1 cellular context compared by ENCODE assay signal in the genomic region with DNA sequence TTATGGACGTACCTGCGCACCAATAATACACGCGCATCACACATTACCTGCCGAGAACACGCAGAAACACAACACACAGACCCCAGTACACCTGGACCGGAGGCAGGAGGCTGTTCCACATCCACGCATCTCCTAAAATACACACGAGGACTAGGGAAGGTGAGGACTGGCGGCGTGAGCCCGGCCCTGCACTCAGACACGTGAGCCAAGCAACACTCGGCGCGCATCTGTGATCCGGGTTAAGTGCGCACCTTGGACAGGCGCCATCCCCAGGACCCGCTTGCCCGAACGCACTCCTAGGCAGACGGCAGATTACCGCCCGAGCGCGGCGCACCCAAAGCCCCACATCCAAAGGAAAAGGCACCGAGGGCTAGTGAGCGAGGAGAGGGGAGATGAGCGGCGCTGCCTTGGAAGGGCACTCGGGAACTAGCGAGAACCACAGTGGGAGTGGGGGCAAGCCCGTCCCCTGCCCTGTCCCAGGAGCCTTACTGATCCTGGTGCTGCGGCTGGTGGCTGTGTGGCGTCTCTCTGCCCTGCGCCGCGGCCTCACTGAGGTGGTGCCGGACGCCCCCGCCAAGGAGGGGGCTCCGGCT.
TF ChIP-seq lines count a peak whose summit lies in the region.

No MANE protein-coding gene starts in this region.

TF ChIP-seq in HepG2, 621 proteins besides CTCF, POLR2A, EP300 and RAD21 (continued from another document and continues in another):
- TF ChIP-seq, protein P1, sequence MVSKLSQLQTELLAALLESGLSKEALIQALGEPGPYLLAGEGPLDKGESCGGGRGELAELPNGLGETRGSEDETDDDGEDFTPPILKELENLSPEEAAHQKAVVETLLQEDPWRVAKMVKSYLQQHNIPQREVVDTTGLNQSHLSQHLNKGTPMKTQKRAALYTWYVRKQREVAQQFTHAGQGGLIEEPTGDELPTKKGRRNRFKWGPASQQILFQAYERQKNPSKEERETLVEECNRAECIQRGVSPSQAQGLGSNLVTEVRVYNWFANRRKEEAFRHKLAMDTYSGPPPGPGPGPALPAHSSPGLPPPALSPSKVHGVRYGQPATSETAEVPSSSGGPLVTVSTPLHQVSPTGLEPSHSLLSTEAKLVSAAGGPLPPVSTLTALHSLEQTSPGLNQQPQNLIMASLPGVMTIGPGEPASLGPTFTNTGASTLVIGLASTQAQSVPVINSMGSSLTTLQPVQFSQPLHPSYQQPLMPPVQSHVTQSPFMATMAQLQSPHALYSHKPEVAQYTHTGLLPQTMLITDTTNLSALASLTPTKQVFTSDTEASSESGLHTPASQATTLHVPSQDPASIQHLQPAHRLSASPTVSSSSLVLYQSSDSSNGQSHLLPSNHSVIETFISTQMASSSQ (IDR thresholded peaks at IDR 0.05; ENCODE audit: low read depth), result no peak
- TF ChIP-seq, protein P1 (CRISPR knock-in tag; IDR thresholded peaks at IDR 0.05; ENCODE audit: borderline replicate concordance), result no peak
- TF ChIP-seq HMG20B (CRISPR knock-in tag; conservative IDR thresholded peaks at IDR 0.05) (no peak), SMC3 (IDR thresholded peaks at IDR 0.05; ENCODE audit: low read length) (no peak), CC2D1A (CRISPR knock-in tag; IDR thresholded peaks at IDR 0.05) (no peak), THYN1 (CRISPR knock-in tag; IDR thresholded peaks at IDR 0.05; ENCODE audit: borderline replicate concordance, low read depth) (no peak), CEBPG (CRISPR knock-in tag; IDR thresholded peaks at IDR 0.05) (no peak), ZNF232 (CRISPR knock-in tag; IDR thresholded peaks at IDR 0.05; ENCODE audit: borderline replicate concordance) (no peak), PCBP2 (optimal IDR thresholded peaks at IDR 0.05; ENCODE audit: low read depth, low read length, poor library complexity, severe bottlenecking) (no peak), FIP1L1 (IDR thresholded peaks at IDR 0.05; ENCODE audit: borderline replicate concordance, insufficient read depth, low read depth, low read length) (no peak), RORA (CRISPR knock-in tag; IDR thresholded peaks at IDR 0.05) (no peak), POLR2G (IDR thresholded peaks at IDR 0.05; ENCODE audit: low read depth, low read length) (no peak; the same call in 1 of the 2 replicates), SCMH1 (CRISPR knock-in tag; IDR thresholded peaks at IDR 0.05; ENCODE audit: borderline replicate concordance) (no peak), KLF9 (CRISPR knock-in tag; IDR thresholded peaks at IDR 0.05; ENCODE audit: low read depth) (no peak), ZC3H4 (CRISPR knock-in tag; IDR thresholded peaks at IDR 0.05; ENCODE audit: borderline replicate concordance) (no peak), SPEN (CRISPR knock-in tag; IDR thresholded peaks at IDR 0.05; ENCODE audit: low read depth) (peak; percentile 31; the same call in 1 of the 2 replicates), JUNB (CRISPR knock-in tag; IDR thresholded peaks at IDR 0.05; ENCODE audit: borderline replicate concordance) (no peak), RCOR2 (CRISPR knock-in tag; IDR thresholded peaks at IDR 0.05) (no peak), ZNF317 (CRISPR knock-in tag; IDR thresholded peaks at IDR 0.05) (no peak), HNRNPL (IDR thresholded peaks at IDR 0.05; ENCODE audit: low read depth, low read length) (0 out of 2 replicates have a peak, but pooled peaks have one; percentile 37), SYNCRIP (IDR thresholded peaks at IDR 0.05; ENCODE audit: insufficient read depth, low read depth, low read length) (no peak), ZNF33B (CRISPR knock-in tag; IDR thresholded peaks at IDR 0.05) (0 out of 2 replicates have a peak, but pooled peaks have one; percentile 79), ZNF543 (CRISPR knock-in tag; IDR thresholded peaks at IDR 0.05) (no peak), THAP11 (CRISPR knock-in tag; IDR thresholded peaks at IDR 0.05) (no peak), JUN (CRISPR knock-in tag; IDR thresholded peaks at IDR 0.05) (no peak), ZNF569 (CRISPR knock-in tag; IDR thresholded peaks at IDR 0.05; ENCODE audit: borderline replicate concordance) (no peak), SNAPC2 (CRISPR knock-in tag; IDR thresholded peaks at IDR 0.05) (no peak), ZNF441 (CRISPR knock-in tag; IDR thresholded peaks at IDR 0.05; ENCODE audit: borderline replicate concordance) (no peak), SOX5 (CRISPR knock-in tag; IDR thresholded peaks at IDR 0.05; ENCODE audit: borderline replicate concordance) (no peak), ZMYM4 (CRISPR knock-in tag; IDR thresholded peaks at IDR 0.05) (0 out of 2 replicates have a peak, but pooled peaks have one; percentile 60)
- TF ChIP-seq, protein P2, sequence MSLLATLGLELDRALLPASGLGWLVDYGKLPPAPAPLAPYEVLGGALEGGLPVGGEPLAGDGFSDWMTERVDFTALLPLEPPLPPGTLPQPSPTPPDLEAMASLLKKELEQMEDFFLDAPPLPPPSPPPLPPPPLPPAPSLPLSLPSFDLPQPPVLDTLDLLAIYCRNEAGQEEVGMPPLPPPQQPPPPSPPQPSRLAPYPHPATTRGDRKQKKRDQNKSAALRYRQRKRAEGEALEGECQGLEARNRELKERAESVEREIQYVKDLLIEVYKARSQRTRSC (CRISPR knock-in tag; IDR thresholded peaks at IDR 0.05; ENCODE audit: low read depth), result no peak
- TF ChIP-seq, protein P3, sequence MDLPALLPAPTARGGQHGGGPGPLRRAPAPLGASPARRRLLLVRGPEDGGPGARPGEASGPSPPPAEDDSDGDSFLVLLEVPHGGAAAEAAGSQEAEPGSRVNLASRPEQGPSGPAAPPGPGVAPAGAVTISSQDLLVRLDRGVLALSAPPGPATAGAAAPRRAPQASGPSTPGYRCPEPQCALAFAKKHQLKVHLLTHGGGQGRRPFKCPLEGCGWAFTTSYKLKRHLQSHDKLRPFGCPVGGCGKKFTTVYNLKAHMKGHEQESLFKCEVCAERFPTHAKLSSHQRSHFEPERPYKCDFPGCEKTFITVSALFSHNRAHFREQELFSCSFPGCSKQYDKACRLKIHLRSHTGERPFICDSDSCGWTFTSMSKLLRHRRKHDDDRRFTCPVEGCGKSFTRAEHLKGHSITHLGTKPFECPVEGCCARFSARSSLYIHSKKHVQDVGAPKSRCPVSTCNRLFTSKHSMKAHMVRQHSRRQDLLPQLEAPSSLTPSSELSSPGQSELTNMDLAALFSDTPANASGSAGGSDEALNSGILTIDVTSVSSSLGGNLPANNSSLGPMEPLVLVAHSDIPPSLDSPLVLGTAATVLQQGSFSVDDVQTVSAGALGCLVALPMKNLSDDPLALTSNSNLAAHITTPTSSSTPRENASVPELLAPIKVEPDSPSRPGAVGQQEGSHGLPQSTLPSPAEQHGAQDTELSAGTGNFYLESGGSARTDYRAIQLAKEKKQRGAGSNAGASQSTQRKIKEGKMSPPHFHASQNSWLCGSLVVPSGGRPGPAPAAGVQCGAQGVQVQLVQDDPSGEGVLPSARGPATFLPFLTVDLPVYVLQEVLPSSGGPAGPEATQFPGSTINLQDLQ (CRISPR knock-in tag; IDR thresholded peaks at IDR 0.05), result 0 out of 2 replicates have a peak, but pooled peaks have one; percentile 21
- TF ChIP-seq, protein P4, sequence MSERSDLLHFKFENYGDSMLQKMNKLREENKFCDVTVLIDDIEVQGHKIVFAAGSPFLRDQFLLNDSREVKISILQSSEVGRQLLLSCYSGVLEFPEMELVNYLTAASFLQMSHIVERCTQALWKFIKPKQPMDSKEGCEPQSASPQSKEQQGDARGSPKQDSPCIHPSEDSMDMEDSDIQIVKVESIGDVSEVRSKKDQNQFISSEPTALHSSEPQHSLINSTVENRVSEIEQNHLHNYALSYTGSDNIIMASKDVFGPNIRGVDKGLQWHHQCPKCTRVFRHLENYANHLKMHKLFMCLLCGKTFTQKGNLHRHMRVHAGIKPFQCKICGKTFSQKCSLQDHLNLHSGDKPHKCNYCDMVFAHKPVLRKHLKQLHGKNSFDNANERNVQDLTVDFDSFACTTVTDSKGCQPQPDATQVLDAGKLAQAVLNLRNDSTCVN (CRISPR knock-in tag; IDR thresholded peaks at IDR 0.05; ENCODE audit: borderline replicate concordance), result no peak
- TF ChIP-seq, protein P5, sequence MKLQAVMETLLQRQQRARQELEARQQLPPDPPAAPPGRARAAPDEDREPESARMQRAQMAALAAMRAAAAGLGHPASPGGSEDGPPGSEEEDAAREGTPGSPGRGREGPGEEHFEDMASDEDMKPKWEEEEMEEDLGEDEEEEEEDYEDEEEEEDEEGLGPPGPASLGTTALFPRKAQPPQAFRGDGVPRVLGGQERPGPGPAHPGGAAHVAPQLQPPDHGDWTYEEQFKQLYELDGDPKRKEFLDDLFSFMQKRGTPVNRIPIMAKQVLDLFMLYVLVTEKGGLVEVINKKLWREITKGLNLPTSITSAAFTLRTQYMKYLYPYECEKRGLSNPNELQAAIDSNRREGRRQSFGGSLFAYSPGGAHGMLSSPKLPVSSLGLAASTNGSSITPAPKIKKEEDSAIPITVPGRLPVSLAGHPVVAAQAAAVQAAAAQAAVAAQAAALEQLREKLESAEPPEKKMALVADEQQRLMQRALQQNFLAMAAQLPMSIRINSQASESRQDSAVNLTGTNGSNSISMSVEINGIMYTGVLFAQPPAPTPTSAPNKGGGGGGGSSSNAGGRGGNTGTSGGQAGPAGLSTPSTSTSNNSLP (IDR thresholded peaks at IDR 0.05; ENCODE audit: low read depth, low read length), result no peak
- TF ChIP-seq, protein P6, sequence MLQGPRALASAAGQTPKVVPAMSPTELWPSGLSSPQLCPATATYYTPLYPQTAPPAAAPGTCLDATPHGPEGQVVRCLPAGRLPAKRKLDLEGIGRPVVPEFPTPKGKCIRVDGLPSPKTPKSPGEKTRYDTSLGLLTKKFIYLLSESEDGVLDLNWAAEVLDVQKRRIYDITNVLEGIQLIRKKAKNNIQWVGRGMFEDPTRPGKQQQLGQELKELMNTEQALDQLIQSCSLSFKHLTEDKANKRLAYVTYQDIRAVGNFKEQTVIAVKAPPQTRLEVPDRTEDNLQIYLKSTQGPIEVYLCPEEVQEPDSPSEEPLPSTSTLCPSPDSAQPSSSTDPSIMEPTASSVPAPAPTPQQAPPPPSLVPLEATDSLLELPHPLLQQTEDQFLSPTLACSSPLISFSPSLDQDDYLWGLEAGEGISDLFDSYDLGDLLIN (CRISPR knock-in tag; IDR thresholded peaks at IDR 0.05; ENCODE audit: borderline replicate concordance), result no peak
- TF ChIP-seq, protein P7, sequence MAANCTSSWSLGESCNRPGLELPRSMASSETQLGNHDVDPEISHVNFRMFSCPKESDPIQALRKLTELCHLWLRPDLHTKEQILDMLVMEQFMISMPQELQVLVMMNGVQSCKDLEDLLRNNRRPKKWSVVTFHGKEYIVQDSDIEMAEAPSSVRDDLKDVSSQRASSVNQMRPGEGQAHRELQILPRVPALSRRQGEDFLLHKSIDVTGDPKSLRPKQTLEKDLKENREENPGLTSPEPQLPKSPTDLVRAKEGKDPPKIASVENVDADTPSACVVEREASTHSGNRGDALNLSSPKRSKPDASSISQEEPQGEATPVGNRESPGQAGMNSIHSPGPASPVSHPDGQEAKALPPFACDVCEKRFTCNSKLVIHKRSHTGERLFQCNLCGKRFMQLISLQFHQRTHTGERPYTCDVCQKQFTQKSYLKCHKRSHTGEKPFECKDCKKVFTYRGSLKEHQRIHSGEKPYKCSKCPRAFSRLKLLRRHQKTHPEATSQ (CRISPR knock-in tag; IDR thresholded peaks at IDR 0.05; ENCODE audit: borderline replicate concordance), result no peak
- TF ChIP-seq, protein P8, sequence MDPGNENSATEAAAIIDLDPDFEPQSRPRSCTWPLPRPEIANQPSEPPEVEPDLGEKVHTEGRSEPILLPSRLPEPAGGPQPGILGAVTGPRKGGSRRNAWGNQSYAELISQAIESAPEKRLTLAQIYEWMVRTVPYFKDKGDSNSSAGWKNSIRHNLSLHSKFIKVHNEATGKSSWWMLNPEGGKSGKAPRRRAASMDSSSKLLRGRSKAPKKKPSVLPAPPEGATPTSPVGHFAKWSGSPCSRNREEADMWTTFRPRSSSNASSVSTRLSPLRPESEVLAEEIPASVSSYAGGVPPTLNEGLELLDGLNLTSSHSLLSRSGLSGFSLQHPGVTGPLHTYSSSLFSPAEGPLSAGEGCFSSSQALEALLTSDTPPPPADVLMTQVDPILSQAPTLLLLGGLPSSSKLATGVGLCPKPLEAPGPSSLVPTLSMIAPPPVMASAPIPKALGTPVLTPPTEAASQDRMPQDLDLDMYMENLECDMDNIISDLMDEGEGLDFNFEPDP (CRISPR knock-in tag; conservative IDR thresholded peaks at IDR 0.05), result 0 out of 2 replicates have a peak, but pooled peaks have one; percentile 28
- TF ChIP-seq, protein P9, sequence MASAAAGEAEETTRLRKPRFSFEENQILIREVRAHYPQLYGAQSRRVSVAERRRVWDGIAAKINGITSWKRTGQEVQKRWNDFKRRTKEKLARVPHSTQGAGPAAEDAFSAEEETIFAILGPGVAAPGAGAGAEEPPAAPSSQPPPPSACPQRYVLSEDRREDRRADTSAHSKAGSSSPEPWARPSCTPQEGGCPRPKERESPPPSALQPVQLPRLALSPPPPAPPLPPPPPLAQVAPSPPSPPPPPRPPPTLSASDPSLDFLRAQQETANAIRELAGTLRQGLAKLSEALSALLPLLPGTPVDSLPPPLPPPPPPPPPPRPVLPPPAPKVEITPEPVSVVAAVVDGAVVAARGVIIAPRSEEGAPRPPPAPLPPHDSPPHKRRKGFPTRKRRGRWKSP (CRISPR knock-in tag; IDR thresholded peaks at IDR 0.05), result peak; percentile 81; the same call in 1 of the 2 replicates
- TF ChIP-seq, protein P10, sequence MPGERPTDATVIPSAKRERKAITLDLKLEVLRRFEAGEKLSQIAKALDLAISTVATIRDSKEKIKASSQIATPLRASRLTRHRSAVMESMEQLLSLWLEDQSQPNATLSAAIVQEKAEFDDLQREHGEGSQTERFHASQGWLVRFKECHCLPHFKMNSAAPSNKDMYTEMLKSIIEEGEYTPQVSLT (CRISPR knock-in tag; IDR thresholded peaks at IDR 0.05; ENCODE audit: borderline replicate concordance, low read depth), result no peak
- TF ChIP-seq, protein P11, sequence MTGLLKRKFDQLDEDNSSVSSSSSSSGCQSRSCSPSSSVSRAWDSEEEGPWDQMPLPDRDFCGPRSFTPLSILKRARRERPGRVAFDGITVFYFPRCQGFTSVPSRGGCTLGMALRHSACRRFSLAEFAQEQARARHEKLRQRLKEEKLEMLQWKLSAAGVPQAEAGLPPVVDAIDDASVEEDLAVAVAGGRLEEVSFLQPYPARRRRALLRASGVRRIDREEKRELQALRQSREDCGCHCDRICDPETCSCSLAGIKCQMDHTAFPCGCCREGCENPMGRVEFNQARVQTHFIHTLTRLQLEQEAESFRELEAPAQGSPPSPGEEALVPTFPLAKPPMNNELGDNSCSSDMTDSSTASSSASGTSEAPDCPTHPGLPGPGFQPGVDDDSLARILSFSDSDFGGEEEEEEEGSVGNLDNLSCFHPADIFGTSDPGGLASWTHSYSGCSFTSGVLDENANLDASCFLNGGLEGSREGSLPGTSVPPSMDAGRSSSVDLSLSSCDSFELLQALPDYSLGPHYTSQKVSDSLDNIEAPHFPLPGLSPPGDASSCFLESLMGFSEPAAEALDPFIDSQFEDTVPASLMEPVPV (CRISPR knock-in tag; IDR thresholded peaks at IDR 0.05), result 0 out of 2 replicates have a peak, but pooled peaks have one; percentile 25
